ENCODE assay signal across 19 cellular contexts in the genomic region with DNA sequence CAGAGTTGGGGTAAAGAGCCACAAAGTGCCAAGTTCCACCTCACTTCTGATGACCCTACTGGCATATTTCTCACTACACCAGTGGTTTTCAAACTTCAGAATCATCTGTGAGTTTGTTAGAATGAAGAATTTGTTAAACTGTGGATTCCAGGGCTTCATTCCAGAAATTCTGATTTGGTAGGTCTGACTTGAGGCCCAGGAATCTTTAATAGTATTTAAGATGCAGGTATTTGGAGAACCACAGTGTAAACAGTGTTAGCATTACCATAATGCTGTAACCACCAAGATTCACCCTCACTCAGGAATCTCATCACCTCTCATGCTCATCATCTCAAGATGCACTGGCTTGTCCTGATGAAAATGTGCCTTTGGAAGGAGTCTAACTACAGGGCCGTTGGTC.
"Had no signal": no experiment of that assay in that cellular context is flagged by ENCODE, and none has a peak within 500 bp of the region (broad histone marks: within the 10 kb centered on the region; RNA-seq: fewer than 3 reads in every experiment).

No MANE protein-coding gene starts in this region.

- H3K36me3 Mint-ChIP-seq: activated CD4-positive, alpha-beta memory T cell treated with anti-CD3 and anti-CD28 coated beads for 36 hours; activated naive CD8-positive, alpha-beta T cell treated with anti-CD3 and anti-CD28 coated beads for 36 hours had no signal

- H3K27me3 Mint-ChIP-seq: activated CD4-positive, alpha-beta memory T cell treated with anti-CD3 and anti-CD28 coated beads for 36 hours; activated CD4-positive, alpha-beta T cell treated with anti-CD3 and anti-CD28 coated beads for 36 hours; activated naive CD8-positive, alpha-beta T cell treated with anti-CD3 and anti-CD28 coated beads for 36 hours; natural killer cell treated with Interleukin-12 subunit alpha and Interleukin-12 subunit beta and Interleukin-15 and Interleukin-18, amount 100 ng/mL, for 72 hours; progenitor cell of endocrine pancreas had no signal

- H3K9me3 Mint-ChIP-seq: activated CD4-positive, alpha-beta memory T cell treated with anti-CD3 and anti-CD28 coated beads for 36 hours; activated naive CD8-positive, alpha-beta T cell treated with anti-CD3 and anti-CD28 coated beads for 36 hours; natural killer cell treated with Interleukin-12 subunit alpha and Interleukin-12 subunit beta and Interleukin-15 and Interleukin-18, amount 100 ng/mL, for 72 hours had no signal

- H3K4me3 Mint-ChIP-seq: activated CD4-positive, alpha-beta memory T cell treated with anti-CD3 and anti-CD28 coated beads for 36 hours; activated CD4-positive, alpha-beta T cell treated with anti-CD3 and anti-CD28 coated beads for 36 hours; activated naive CD8-positive, alpha-beta T cell treated with anti-CD3 and anti-CD28 coated beads for 36 hours; natural killer cell treated with Interleukin-12 subunit alpha and Interleukin-12 subunit beta and Interleukin-15 and Interleukin-18, amount 100 ng/mL, for 72 hours had no signal

- H3K27ac Mint-ChIP-seq: activated CD4-positive, alpha-beta memory T cell treated with anti-CD3 and anti-CD28 coated beads for 36 hours; activated CD4-positive, alpha-beta T cell treated with anti-CD3 and anti-CD28 coated beads for 36 hours; activated naive CD8-positive, alpha-beta T cell treated with anti-CD3 and anti-CD28 coated beads for 36 hours; natural killer cell treated with Interleukin-12 subunit alpha and Interleukin-12 subunit beta and Interleukin-15 and Interleukin-18, amount 100 ng/mL, for 72 hours; progenitor cell of endocrine pancreas had no signal

- DNase-seq: activated CD4-positive, alpha-beta memory T cell treated with anti-CD3 and anti-CD28 coated beads for 36 hours; activated CD4-positive, alpha-beta T cell treated with anti-CD3 and anti-CD28 coated beads for 36 hours; activated naive CD4-positive, alpha-beta T cell; activated naive CD8-positive, alpha-beta T cell treated with anti-CD3 and anti-CD28 coated beads for 36 hours; activated T-cell treated with anti-CD3 and anti-CD28 coated beads for 4 hours; effector CD4-positive, alpha-beta T cell; heart right ventricle; kidney glomerular epithelial cell; small intestine; stimulated activated naive CD4-positive, alpha-beta T cell; SW 1271; T-helper 2 cell; thyroid gland; WERI-Rb-1 had no signal

- H3K4me3 ChIP-seq: breast epithelium, esophagus muscularis mucosa, heart right ventricle, right atrium auricular region, thyroid gland had no signal

- H3K4me1 Mint-ChIP-seq: activated CD4-positive, alpha-beta T cell treated with anti-CD3 and anti-CD28 coated beads for 36 hours; activated naive CD8-positive, alpha-beta T cell treated with anti-CD3 and anti-CD28 coated beads for 36 hours had no signal
